8 cellular contexts compared by ENCODE assay signal in genomic region chr17:38746893-38747384, GRCh38. TPM values are rescaled to one million over a fixed set of nuclear protein-coding genes. Genes with fewer than 3 reads are reported as not detected.
DNase-seq lines count a peak whose midpoint lies in the region; ATAC-seq and TF ChIP-seq lines count a peak whose summit lies in the region.

No MANE protein-coding gene starts in this region.

- H3K9me3 Mint-ChIP-seq in activated B cell treated with CpG ODN at 0.5 μM for 24 hours = no peaks in the 10 kb centered on the region

- peaks cover 52% of the 10 kb centered on the region for H4K20me1 ChIP-seq in SK-N-SH (ENCODE audit: insufficient read depth)

- no peak for TF ChIP-seq EP300 in SK-N-SH (IDR thresholded peaks at IDR 0.05; ENCODE audit: borderline replicate concordance in 1 of 2, low read depth in 1 of 2, low read length in 1 of 2)
- no peak for TF ChIP-seq EP300 in suprapubic skin (IDR thresholded peaks at IDR 0.05)

- TF ChIP-seq RAD21 in SK-N-SH (IDR thresholded peaks at IDR 0.05; ENCODE audit: low read length) = no peak

- DNase-seq in SK-N-SH (no peak), activated B cell treated with CpG ODN at 0.5 μM for 24 hours (no peak), suprapubic skin (ENCODE audit: low spot score in 2 of 2) (no peak), 8988T (no peak), NCI-H1048 (lab: John Stamatoyannopoulos, UW) (no peak)

- H3K36me3 ChIP-seq in SK-N-SH (replicated peaks in 1 of 2; ENCODE audit: control insufficient read depth in 1 of 2, insufficient read depth in 2 of 2, low read length in 1 of 2) = no peaks in the 10 kb centered on the region
- H3K36me3 ChIP-seq in iPS-18a (ENCODE audit: control insufficient read depth, low read depth, low read length) = no peaks in the 10 kb centered on the region
- no peaks in the 10 kb centered on the region for H3K36me3 ChIP-seq in suprapubic skin

- WGBS in SK-N-SH (ENCODE audit: low lambda C conversion rate) = 4% methylated on average over 6 of the region's 18 CpGs
- 7% methylated on average over 15 of the region's 18 CpGs for WGBS in suprapubic skin

- intact Hi-C loops in activated B cell treated with CpG ODN at 0.5 μM for 24 hours (cut with micrococcal nuclease) = loop anchor here (1.0 kb wide), 1 partner anchor 73 kb away; the partner anchor contains the start of gene EPOP

- H3K9ac ChIP-seq in SK-N-SH = peak overlapping the region; percentile 90
- peak overlapping the region; percentile 86 for H3K9ac ChIP-seq in iPS-18a (ENCODE audit: low read length)

- peaks cover 3% of the 10 kb centered on the region for H3K36me3 Mint-ChIP-seq in activated B cell treated with CpG ODN at 0.5 μM for 24 hours (ENCODE audit: low read depth)

- no peak for TF ChIP-seq POLR2A in suprapubic skin (IDR thresholded peaks at IDR 0.05)

- H3K27me3 Mint-ChIP-seq in activated B cell treated with CpG ODN at 0.5 μM for 24 hours = peaks cover 39% of the 10 kb centered on the region

- CTCF ChIA-PET in SK-N-SH (lab: Yijun Ruan, JAX) (interaction anchor here (1.1 to 7.4 kb wide), 3 partner anchors 13 to 79 kb away, joined by 3 to 88 read pairs (median 4); partner anchors contain the start of gene CISD3), activated B cell treated with CpG ODN at 0.5 μM for 24 hours (lab: Charles Lee) (interaction anchor here (2.3 kb wide), 1 partner anchor 11 kb away, joined by 13 read pairs; no protein-coding TSS in a partner anchor)

- H3K27ac ChIP-seq in SK-N-SH (ENCODE audit: low read depth in 2 of 2, low read length in 1 of 2) = peak overlapping the region; percentile 71 to 95; a peak in 3 of 4 replicates
- H3K27ac ChIP-seq in iPS-18a (ENCODE audit: low read length) = no peak overlapping the region
- peak overlapping the region; percentile 22 for H3K27ac ChIP-seq in suprapubic skin

- POLR2A ChIA-PET in SK-N-SH (lab: Yijun Ruan, JAX) = interaction anchor here (0.9 to 2.4 kb wide), 3 partner anchors 11 to 179 kb away, joined by 3 to 9 read pairs (median 8); partner anchors contain the start of genes CISD3 and LASP1NB
- POLR2A ChIA-PET in activated B cell treated with CpG ODN at 0.5 μM for 24 hours (lab: Charles Lee) = interaction anchor here (0.5 to 1.3 kb wide), 5 partner anchors 12 to 45 kb away, joined by 3 to 5 read pairs (median 4); partner anchors contain the start of gene MLLT6

- peaks cover 6% of the 10 kb centered on the region for H3F3A ChIP-seq in SK-N-SH (replicated peaks; ENCODE audit: insufficient read depth)

- peak overlapping the region; percentile 83 for H3K4me3 Mint-ChIP-seq in activated B cell treated with CpG ODN at 0.5 μM for 24 hours

- H3K4me1 ChIP-seq in SK-N-SH (ENCODE audit: control insufficient read depth in 1 of 2, insufficient read depth in 2 of 2, low read depth in 1 of 2, low read length in 1 of 2) (peaks cover 9 to 54% of the 10 kb centered on the region in 2 experiments; a peak in 2 of 4 replicates), iPS-18a (ENCODE audit: control insufficient read depth, low read depth, low read length) (peaks cover 38% of the 10 kb centered on the region), suprapubic skin (peaks cover 73% of the 10 kb centered on the region)

- H3K27ac Mint-ChIP-seq in activated B cell treated with CpG ODN at 0.5 μM for 24 hours = no peak overlapping the region

- no peak overlapping the region for H2AFZ ChIP-seq in SK-N-SH (ENCODE audit: low read depth)

- H3K4me3 ChIP-seq in SK-N-SH (ENCODE audit: low read depth in 2 of 2, low read length in 1 of 2) (peak overlapping the region; percentile 86 to 93), iPS-18a (ENCODE audit: low read length) (peak overlapping the region; percentile 63), suprapubic skin (peak overlapping the region; percentile 96)

- H3K27me3 ChIP-seq in SK-N-SH (ENCODE audit: insufficient read depth) (no peaks in the 10 kb centered on the region), iPS-18a (ENCODE audit: control insufficient read depth, insufficient read depth, low read length) (peaks cover 13% of the 10 kb centered on the region), suprapubic skin (no peaks in the 10 kb centered on the region)

- no peaks in the 10 kb centered on the region for H3K9me2 ChIP-seq in SK-N-SH

- H3K9me3 ChIP-seq in SK-N-SH = no peaks in the 10 kb centered on the region
- H3K9me3 ChIP-seq in iPS-18a (ENCODE audit: control insufficient read depth, low read depth, low read length) = no peaks in the 10 kb centered on the region
- no peaks in the 10 kb centered on the region for H3K9me3 ChIP-seq in suprapubic skin

- ATAC-seq in SK-N-SH treated with all-trans-retinoic acid at 6 μM for 48 hours (no peak), activated B cell treated with CpG ODN at 0.5 μM for 24 hours (ENCODE audit: low read depth) (peak; percentile 70), HG03196 (IDR thresholded peaks at IDR 0.05; ENCODE audit: unreplicated experiment) (no peak)

- peaks cover 49% of the 10 kb centered on the region for H3K4me1 Mint-ChIP-seq in activated B cell treated with CpG ODN at 0.5 μM for 24 hours

- peaks cover 73% of the 10 kb centered on the region for H3K79me2 ChIP-seq in SK-N-SH (ENCODE audit: insufficient read depth)

- peak overlapping the region; percentile 99 for H3K4me2 ChIP-seq in SK-N-SH

- TF ChIP-seq CTCF in SK-N-SH (IDR thresholded peaks at IDR 0.05) (no peak), activated B cell treated with CpG ODN at 0.5 μM for 24 hours (IDR thresholded peaks at IDR 0.05) (no peak), suprapubic skin (IDR thresholded peaks at IDR 0.05) (no peak)

TF ChIP-seq in SK-N-SH, 30 proteins besides CTCF, POLR2A, EP300 and RAD21:
- TF ChIP-seq TAF1 (IDR thresholded peaks at IDR 0.05; ENCODE audit: borderline replicate concordance, low read depth, low read length) = no peak
- TF ChIP-seq POLR2AphosphoS5 (IDR thresholded peaks at IDR 0.05; ENCODE audit: low read depth, low read length) = no peak
- no peak for TF ChIP-seq TCF12 (IDR thresholded peaks at IDR 0.05)
- no peak for TF ChIP-seq MXI1 (IDR thresholded peaks at IDR 0.05; ENCODE audit: low read depth, low read length)
- TF ChIP-seq JUND (IDR thresholded peaks at IDR 0.05) = no peak
- TF ChIP-seq NRF1 (IDR thresholded peaks at IDR 0.05; ENCODE audit: low read depth, low read length) = no peak

TF ChIP-seq in SK-N-SH treated with all-trans-retinoic acid at 6 μM for 48 hours, 23 proteins besides CTCF, POLR2A, EP300 and RAD21 (continues in another document):
- TF ChIP-seq ARNTL (CRISPR knock-in tag; IDR thresholded peaks at IDR 0.05; ENCODE audit: borderline replicate concordance, low read depth) (no peak), ZNF8 (CRISPR knock-in tag; IDR thresholded peaks at IDR 0.05) (no peak), BACH2 (CRISPR knock-in tag; IDR thresholded peaks at IDR 0.05; ENCODE audit: borderline replicate concordance) (no peak), SNAI2 (CRISPR knock-in tag; IDR thresholded peaks at IDR 0.05) (no peak), ZFP3 (CRISPR knock-in tag; IDR thresholded peaks at IDR 0.05) (no peak), ZNF565 (CRISPR knock-in tag; conservative IDR thresholded peaks at IDR 0.05; ENCODE audit: low read depth) (no peak), PPARA (CRISPR knock-in tag; IDR thresholded peaks at IDR 0.05; ENCODE audit: borderline replicate concordance) (no peak), TOX (CRISPR knock-in tag; IDR thresholded peaks at IDR 0.05; ENCODE audit: borderline replicate concordance) (no peak), CREB5 (CRISPR knock-in tag; IDR thresholded peaks at IDR 0.05; ENCODE audit: low read depth) (no peak), ESRRG (CRISPR knock-in tag; IDR thresholded peaks at IDR 0.05) (no peak), OSR1 (CRISPR knock-in tag; IDR thresholded peaks at IDR 0.05) (no peak), CSDC2 (CRISPR knock-in tag; IDR thresholded peaks at IDR 0.05) (no peak)

RNA-seq across cellular contexts. Expression of gene PCGF2, which starts 1.2 kb away (rescaled TPM):
- 24.2 and 39.8 TPM in 2 replicates for polyA plus RNA-seq in SK-N-SH (2012; rRNA removed)
- polyA plus RNA-seq in SK-N-SH (2012; cell fraction: cytosol; rRNA removed) = 23.0 and 26.3 TPM in 2 replicates
- polyA plus RNA-seq in SK-N-SH (2012; cell fraction: nucleus; rRNA removed) = 54.1 and 67.6 TPM in 2 replicates
- not detected in 2 replicates for total RNA-seq in activated B cell treated with CpG ODN at 0.5 μM for 24 hours
- 10 to 100 TPM in 1 of 4 donors, 1 to 10 TPM in 3; 5.3 to 15.2 (median 7.0) TPM for total RNA-seq in suprapubic skin

RNA-seq across cellular contexts. Expression of gene PSMB3, which starts 5.6 kb away (rescaled TPM):
- 480 and 533 TPM in 2 replicates for polyA plus RNA-seq in SK-N-SH (2012; rRNA removed)
- polyA plus RNA-seq in SK-N-SH (2012; cell fraction: cytosol; rRNA removed) = 326 and 421 TPM in 2 replicates
- 286 and 336 TPM in 2 replicates for polyA plus RNA-seq in SK-N-SH (2012; cell fraction: nucleus; rRNA removed)
- total RNA-seq in activated B cell treated with CpG ODN at 0.5 μM for 24 hours (234 and 250 TPM in 2 replicates), suprapubic skin (100 to 1,000 TPM; 106 to 186 (median 162) TPM)

RNA-seq across cellular contexts. Expression of gene CISD3, which starts 16.8 kb away (rescaled TPM):
- polyA plus RNA-seq in SK-N-SH (2012; rRNA removed) = 12.9 and 16.5 TPM in 2 replicates
- polyA plus RNA-seq in SK-N-SH (2012; cell fraction: cytosol; rRNA removed) = 9.3 and 10.9 TPM in 2 replicates
- polyA plus RNA-seq in SK-N-SH (2012; cell fraction: nucleus; rRNA removed) = 5.9 and 8.6 TPM in 2 replicates
- total RNA-seq in activated B cell treated with CpG ODN at 0.5 μM for 24 hours (11.2 and 12.1 TPM in 2 replicates), suprapubic skin (10 to 100 TPM in 2 of 4 donors, 1 to 10 TPM in 2; 6.8 to 12.7 (median 10.1) TPM)

RNA-seq across cellular contexts. Expression of gene MLLT6, which starts 41.9 kb away (rescaled TPM):
- 41.5 and 43.6 TPM in 2 replicates for polyA plus RNA-seq in SK-N-SH (2012; rRNA removed)
- 11.5 and 18.3 TPM in 2 replicates for polyA plus RNA-seq in SK-N-SH (2012; cell fraction: cytosol; rRNA removed)
- polyA plus RNA-seq in SK-N-SH (2012; cell fraction: nucleus; rRNA removed) = 118 and 131 TPM in 2 replicates
- total RNA-seq in activated B cell treated with CpG ODN at 0.5 μM for 24 hours = 166 and 192 TPM in 2 replicates
- total RNA-seq in suprapubic skin = 100 to 1,000 TPM in 1 of 4 donors, 10 to 100 TPM in 3; 62.7 to 136 (median 79.0) TPM

RNA-seq across cellular contexts. Expression of gene PIP4K2B, which starts 52.4 kb away (rescaled TPM):
- polyA plus RNA-seq in SK-N-SH (2012; rRNA removed) = 29.8 and 36.7 TPM in 2 replicates
- polyA plus RNA-seq in SK-N-SH (2012; cell fraction: cytosol; rRNA removed) = 21.0 and 29.3 TPM in 2 replicates
- 35.7 and 47.9 TPM in 2 replicates for polyA plus RNA-seq in SK-N-SH (2012; cell fraction: nucleus; rRNA removed)
- total RNA-seq in activated B cell treated with CpG ODN at 0.5 μM for 24 hours = 32.1 and 33.0 TPM in 2 replicates
- total RNA-seq in suprapubic skin = 10 to 100 TPM; 31.0 to 46.7 (median 38.6) TPM
